1 cellular context compared by ENCODE assay signal in genomic region chr19:5434351-5434917, GRCh38.
TF ChIP-seq lines count a peak whose summit lies in the region.

No MANE protein-coding gene starts in this region.

TF ChIP-seq in HepG2, 621 proteins besides CTCF, POLR2A, EP300 and RAD21 (continued from another document):
- no peak for TF ChIP-seq ZC3H4 (CRISPR knock-in tag; IDR thresholded peaks at IDR 0.05; ENCODE audit: borderline replicate concordance)
- TF ChIP-seq ZBTB37 (CRISPR knock-in tag; IDR thresholded peaks at IDR 0.05) = no peak
- no peak for TF ChIP-seq ZNF691 (CRISPR knock-in tag; IDR thresholded peaks at IDR 0.05; ENCODE audit: borderline replicate concordance, low read depth)
- no peak for TF ChIP-seq HINFP (CRISPR knock-in tag; IDR thresholded peaks at IDR 0.05; ENCODE audit: low read depth)
- TF ChIP-seq ZNF253 (CRISPR knock-in tag; IDR thresholded peaks at IDR 0.05; ENCODE audit: borderline replicate concordance) = no peak
- TF ChIP-seq CBX1 (IDR thresholded peaks at IDR 0.05; ENCODE audit: low read depth) = no peak
- TF ChIP-seq MYPOP (CRISPR knock-in tag; IDR thresholded peaks at IDR 0.05) = no peak
- no peak for TF ChIP-seq PRDM4 (CRISPR knock-in tag; IDR thresholded peaks at IDR 0.05; ENCODE audit: borderline replicate concordance)
- no peak for TF ChIP-seq EZH2 (conservative IDR thresholded peaks at IDR 0.05; ENCODE audit: low read depth, low read length)
- TF ChIP-seq RFX5 (IDR thresholded peaks at IDR 0.05; ENCODE audit: low read depth, low read length) = no peak
